ENCODE assay signal across 8 cellular contexts in genomic region chr2:156341482-156342251, GRCh38. TPM values are rescaled to one million over a fixed set of nuclear protein-coding genes. Genes with fewer than 3 reads are reported as not detected.
DNase-seq lines count a peak whose midpoint lies in the region; ATAC-seq and TF ChIP-seq lines count a peak whose summit lies in the region.

No MANE protein-coding gene starts in this region.

- peaks cover 11% of the 10 kb centered on the region for H3K4me1 ChIP-seq in adipocyte (ENCODE audit: control insufficient read depth, insufficient read depth, low read length)
- peaks cover 0 to 36% (median 16%) of the 10 kb centered on the region in 12 donors for H3K4me1 ChIP-seq in heart left ventricle

- no peaks in the 10 kb centered on the region for H3K9me3 ChIP-seq in adipocyte (ENCODE audit: control insufficient read depth, low read length)
- no peaks in the 10 kb centered on the region for H3K9me3 ChIP-seq in heart left ventricle

- peak overlapping the region; percentile 95 for H3K9ac ChIP-seq in adipocyte (ENCODE audit: low read length)

- TF ChIP-seq POLR2A in heart left ventricle (IDR thresholded peaks at IDR 0.05): peak in 1 of 2 donors; percentile 73

- H3K4me3 ChIP-seq in GM12875 (ENCODE audit: low read depth, low read length) (peak overlapping the region; percentile 78), adipocyte (ENCODE audit: low read length) (peak overlapping the region; percentile 83), heart left ventricle (peak overlapping the region; percentile 75 to 96 (median 90))

- WGBS in heart left ventricle, 4 donors: 1 to 2% (median 1%) methylated on average over 52 to 62 of the region's 62 CpGs

- DNase-seq in NCI-H1105 (lab: John Stamatoyannopoulos, UW) (peak; percentile 64), SW 1271 (lab: John Stamatoyannopoulos, UW) (peak; percentile 87 to 93), adipocyte (ENCODE audit: low read depth) (peak; percentile 96), heart left ventricle (peak; percentile 93 to 95 (median 94)), posterior vena cava (ENCODE audit: low spot score) (peak; percentile 98), ureter (ENCODE audit: low spot score) (peak; percentile 95)

- H3K27ac ChIP-seq in heart left ventricle: peak overlapping the region; percentile 99 to 100 (median 100)

- H3K36me3 ChIP-seq in adipocyte (ENCODE audit: control insufficient read depth, insufficient read depth, low read length, severe bottlenecking) (no peaks in the 10 kb centered on the region), heart left ventricle (no peaks in the 10 kb centered on the region)

- intact Hi-C loops in heart left ventricle (cut with DNase I): loop anchor here (1.0 to 10.0 kb wide), 9 partner anchors 7 to 246 kb away; partner anchors contain the start of gene GPD2 (in 6 of the 10)
- intact Hi-C loops in posterior vena cava (cut with DNase I): loop anchor here in 1 of 2 donors (10.0 kb wide), 1 partner anchor 63 kb away; no protein-coding TSS in a partner anchor

- peak; percentile 83 for ATAC-seq in HG02642 (IDR thresholded peaks at IDR 0.05; ENCODE audit: poor library complexity, unreplicated experiment)
- ATAC-seq in heart left ventricle: peak; percentile 88 to 91 (median 90)

- H3K27me3 ChIP-seq in adipocyte (replicated peaks; ENCODE audit: control insufficient read depth, insufficient read depth, low read length) (no peaks in the 10 kb centered on the region), heart left ventricle (no peaks in the 10 kb centered on the region)

- TF ChIP-seq CTCF in GM12875 (IDR thresholded peaks at IDR 0.05; ENCODE audit: borderline replicate concordance, insufficient read depth, low read depth, low read length) (no peak), heart left ventricle (IDR thresholded peaks at IDR 0.05) (no peak)

RNA-seq across cellular contexts. Expression of gene NR4A2, which starts 9.1 kb away (rescaled TPM):
- total RNA-seq in heart left ventricle (10 to 100 TPM in 1 of 9 donors, 1 to 10 TPM in 5, under 1 TPM in 3; 0.63 to 14.2 (median 1.1) TPM), posterior vena cava (10 to 100 TPM in 1 of 2 donors, 1 to 10 TPM in 1; 7.8 to 15.5 TPM), ureter (6.6 TPM)
- 1 to 10 TPM; 1.6 to 4.0 TPM for polyA plus RNA-seq in heart left ventricle

Comparison
In these comparisons a context has a peak if more than half of its experiments do, and no peak if none do; other contexts are left out.
1. Peak in every context shown above with its lines: DNase-seq, ATAC-seq, H3K4me3 ChIP-seq and H3K27ac ChIP-seq.